Comparison of ENCODE assay signal across 11 cellular contexts in genomic region chrX:48020472-48020871, GRCh38. TPM values are rescaled to one million over a fixed set of nuclear protein-coding genes. Genes with fewer than 3 reads are reported as not detected.
DNase-seq lines count a peak whose midpoint lies in the region; ATAC-seq, FAIRE-seq and TF ChIP-seq lines count a peak whose summit lies in the region.
"Not testable (repeated sequence)": the region's sequence is repeated elsewhere in the genome, so short reads cannot be mapped to it uniquely, and the experiment has no call there.
"Had no signal": no experiment of that assay in that cellular context is flagged by ENCODE, and none has a peak within 500 bp of the region (broad histone marks: within the 10 kb centered on the region; RNA-seq: fewer than 3 reads in every experiment).

No MANE protein-coding gene starts in this region.

- CTCF ChIA-PET in SK-N-SH (lab: Yijun Ruan, JAX) (interaction anchor here (0.9 to 1.0 kb wide), 2 partner anchors 9 to 497 kb away, joined by 3 to 4 read pairs; no protein-coding TSS in a partner anchor), MCF 10A (lab: Yijun Ruan, JAX) (interaction anchor here (0.8 kb wide), 1 partner anchor 140 kb away, joined by 4 read pairs; no protein-coding TSS in a partner anchor)

- peak; percentile 17 for ATAC-seq in Right ventricle myocardium superior (ENCODE audit: poor library complexity)
- peak; percentile 33 to 37 for ATAC-seq in naive thymus-derived CD8-positive, alpha-beta T cell

- not testable (repeated sequence) for TF ChIP-seq CTCF in SK-N-SH (IDR thresholded peaks at IDR 0.05); MCF 10A (IDR thresholded peaks at IDR 0.05; ENCODE audit: unreplicated experiment)

- not testable (repeated sequence) for H3K9me3 ChIP-seq in SK-N-SH

- H3K9ac ChIP-seq in SK-N-SH, result not testable (repeated sequence)

- H3K79me2 ChIP-seq in SK-N-SH (ENCODE audit: insufficient read depth), result not testable (repeated sequence)

- not testable (repeated sequence) for H3K4me1 ChIP-seq in SK-N-SH (ENCODE audit: control insufficient read depth in 1 of 2, insufficient read depth in 2 of 2, low read depth in 1 of 2, low read length in 1 of 2)

- H3K4me1 Mint-ChIP-seq in MCF 10A (ENCODE audit: insufficient read depth, unreplicated experiment), result not testable (repeated sequence)
- peaks cover 7 to 11% (median 8%) of the 10 kb centered on the region in 4 donors for H3K4me1 Mint-ChIP-seq in naive thymus-derived CD8-positive, alpha-beta T cell

- DNase-seq in GM18507 (ENCODE audit: extremely low spot score, insufficient read length, low read depth); SK-N-SH; MCF 10A (ENCODE audit: unreplicated experiment); Right ventricle myocardium superior: not testable (repeated sequence)
- DNase-seq in activated T-cell treated with anti-CD3 and anti-CD28 coated beads for 4 hours, result peak; percentile 7
- DNase-seq in naive thymus-derived CD8-positive, alpha-beta T cell, result peak in 5 of 10 donors; percentile 7 to 35 (median 30)
- DNase-seq in stimulated activated CD4-positive, alpha-beta T cell treated with anti-CD3 and anti-CD28 coated beads, Interleukin-2, amount 100 ng/mL, for 4 hours (ENCODE audit: low read depth), result peak; percentile 28

- H3K4me2 ChIP-seq in SK-N-SH, result peak overlapping the region; percentile 79

- not testable (repeated sequence) for H3K27me3 ChIP-seq in SK-N-SH (ENCODE audit: insufficient read depth)

- not testable (repeated sequence) for H4K20me1 ChIP-seq in SK-N-SH (ENCODE audit: insufficient read depth)

- WGBS in SK-N-SH (ENCODE audit: low lambda C conversion rate), result 63% methylated on average over 11 of the region's 11 CpGs

- H3F3A ChIP-seq in SK-N-SH (replicated peaks; ENCODE audit: insufficient read depth), result not testable (repeated sequence)

- H3K27ac ChIP-seq in SK-N-SH (ENCODE audit: low read depth in 2 of 2, low read length in 1 of 2), result 0 out of 4 replicates have a peak overlapping the region, but pooled peaks of 1 of the 2 experiments have one; percentile 77

- H3K9me3 Mint-ChIP-seq in MCF 10A (ENCODE audit: unreplicated experiment); naive thymus-derived CD8-positive, alpha-beta T cell: not testable (repeated sequence)

- H3K27ac Mint-ChIP-seq in MCF 10A (ENCODE audit: low read depth, unreplicated experiment), result peak overlapping the region; percentile 96
- peak overlapping the region; percentile 72 to 99 (median 97) for H3K27ac Mint-ChIP-seq in naive thymus-derived CD8-positive, alpha-beta T cell

- H3K27me3 Mint-ChIP-seq in MCF 10A (ENCODE audit: insufficient read depth, unreplicated experiment); naive thymus-derived CD8-positive, alpha-beta T cell: not testable (repeated sequence)

- not testable (repeated sequence) for BruUV-seq in MCF 10A (replicated peaks; lab: Mats Ljungman, UMichigan)

- intact Hi-C loops in MCF 10A (cut with micrococcal nuclease) (loop anchor here (10.0 kb wide), 1 partner anchor 826 kb away; the partner anchor contains the start of gene UBA1), Right ventricle myocardium superior (cut with DNase I) (loop anchor here (10.0 kb wide), 2 partner anchors 186 to 366 kb away; partner anchors contain the start of genes ELK1, UXT and ZNF81)

- peak; percentile 60 for FAIRE-seq in GM18507 (lab: Jason Lieb, UNC)

- not testable (repeated sequence) for H3K9me2 ChIP-seq in SK-N-SH

- H3K36me3 Mint-ChIP-seq in MCF 10A (ENCODE audit: insufficient read depth, unreplicated experiment); naive thymus-derived CD8-positive, alpha-beta T cell: not testable (repeated sequence)

- not testable (repeated sequence) for H3K36me3 ChIP-seq in SK-N-SH (replicated peaks in 1 of 2; ENCODE audit: control insufficient read depth in 1 of 2, insufficient read depth in 2 of 2, low read length in 1 of 2)

- TF ChIP-seq EP300 in SK-N-SH (IDR thresholded peaks at IDR 0.05; ENCODE audit: borderline replicate concordance in 1 of 2, low read depth in 1 of 2, low read length in 1 of 2), result not testable (repeated sequence)

- peak overlapping the region; percentile 57 to 74; a peak in 1 of 4 replicates for H3K4me3 ChIP-seq in SK-N-SH (ENCODE audit: low read depth in 2 of 2, low read length in 1 of 2)

- peak overlapping the region; percentile 90 for H2AFZ ChIP-seq in SK-N-SH (ENCODE audit: low read depth)

- TF ChIP-seq RAD21 in SK-N-SH (IDR thresholded peaks at IDR 0.05; ENCODE audit: low read length), result not testable (repeated sequence)

- POLR2A ChIA-PET in SK-N-SH (lab: Yijun Ruan, JAX), result not testable (repeated sequence)
- POLR2A ChIA-PET in MCF 10A (lab: Yijun Ruan, JAX), result interaction anchor here (1.2 kb wide), 1 partner anchor 185 kb away, joined by 7 read pairs; no protein-coding TSS in a partner anchor
- POLR2A ChIA-PET in naive thymus-derived CD8-positive, alpha-beta T cell (lab: Charles Lee), result interaction anchor here (0.9 to 1.2 kb wide), 2 partner anchors 184 to 787 kb away, joined by 3 to 8 read pairs; partner anchors contain the start of gene ZNF81

- H3K4me3 Mint-ChIP-seq in MCF 10A (ENCODE audit: unreplicated experiment), result not testable (repeated sequence)
- H3K4me3 Mint-ChIP-seq in naive thymus-derived CD8-positive, alpha-beta T cell, result peak overlapping the region; percentile 83 to 99 (median 93)

RNA-seq across cellular contexts. Expression of gene SPACA5, which starts 13.7 kb away (rescaled TPM):
- not detected in 2 replicates for polyA plus RNA-seq in SK-N-SH (2012; rRNA removed)
- polyA plus RNA-seq in SK-N-SH (2012; cell fraction: cytosol; rRNA removed), result not detected in 2 replicates
- not detected in 2 replicates for polyA plus RNA-seq in SK-N-SH (2012; cell fraction: nucleus; rRNA removed)
- total RNA-seq in MCF 10A (2022) (not detected in 2 replicates), Right ventricle myocardium superior (not detected)
- total RNA-seq in naive thymus-derived CD8-positive, alpha-beta T cell, result not detected
- not detected for polyA plus RNA-seq in naive thymus-derived CD8-positive, alpha-beta T cell
- total RNA-seq: gastroesophageal sphincter, HFFc6, occipital lobe, SJSA1 had no signal

RNA-seq across cellular contexts. Expression of gene ZNF182, which starts 16.7 kb away (rescaled TPM):
- 2.1 and 2.6 TPM in 2 replicates for polyA plus RNA-seq in SK-N-SH (2012; rRNA removed)
- polyA plus RNA-seq in SK-N-SH (2012; cell fraction: cytosol; rRNA removed), result 2.3 and 2.7 TPM in 2 replicates
- 4.6 and 7.7 TPM in 2 replicates for polyA plus RNA-seq in SK-N-SH (2012; cell fraction: nucleus; rRNA removed)
- 6.0 and 6.8 TPM in 2 replicates for total RNA-seq in MCF 10A (2022)
- total RNA-seq in Right ventricle myocardium superior, result 3.1 TPM
- 10 to 100 TPM; 14.2 to 14.6 TPM for total RNA-seq in naive thymus-derived CD8-positive, alpha-beta T cell
- 1 to 10 TPM; 3.7 to 7.6 (median 6.5) TPM for polyA plus RNA-seq in naive thymus-derived CD8-positive, alpha-beta T cell

RNA-seq across cellular contexts. Expression of gene ZNF630, which starts 51.0 kb away (rescaled TPM):
- 0.61 and 1.2 TPM in 2 replicates for polyA plus RNA-seq in SK-N-SH (2012; rRNA removed)
- polyA plus RNA-seq in SK-N-SH (2012; cell fraction: cytosol; rRNA removed), result 0.88 and 0.93 TPM in 2 replicates
- 1.9 and 2.8 TPM in 2 replicates for polyA plus RNA-seq in SK-N-SH (2012; cell fraction: nucleus; rRNA removed)
- 2.4 and 3.2 TPM in 2 replicates for total RNA-seq in MCF 10A (2022)
- 2.9 TPM for total RNA-seq in Right ventricle myocardium superior
- total RNA-seq in naive thymus-derived CD8-positive, alpha-beta T cell, result 1 to 10 TPM; 5.2 to 5.8 TPM
- polyA plus RNA-seq in naive thymus-derived CD8-positive, alpha-beta T cell, result 1 to 10 TPM in 1 of 3 donors, under 1 TPM in 2; 0.32 to 2.1 (median 0.77) TPM
